8 cellular contexts compared by ENCODE assay signal in genomic region chr18:13003466-13003896, GRCh38. TPM values are rescaled to one million over a fixed set of nuclear protein-coding genes. Genes with fewer than 3 reads are reported as not detected.
A peak's percentile ranks its signal among the peaks of the same experiment; 100 is the strongest.
DNase-seq lines count a peak whose midpoint lies in the region; TF ChIP-seq lines count a peak whose summit lies in the region.

No MANE protein-coding gene starts in this region.

- in situ Hi-C loops in astrocyte of the spinal cord (cut with HindIII; ENCODE audit: low sequenced_read_pairs) = no loop called here

- H3K4me3 ChIP-seq in AG09309 (ENCODE audit: control insufficient read depth, low read depth, low read length) (no peak overlapping the region), astrocyte of the spinal cord (ENCODE audit: low read depth, low read length) (no peak overlapping the region), esophagus squamous epithelium (no peak overlapping the region)

- DNase-seq in AG09309 (ENCODE audit: low read depth) = peak; percentile 39
- peak; percentile 84 for DNase-seq in MV-4-11 (lab: John Stamatoyannopoulos, UW)
- DNase-seq in astrocyte of the spinal cord (ENCODE audit: low read depth, low spot score) = peak; percentile 80
- DNase-seq in kidney tubule cell (ENCODE audit: low spot score) = peak; percentile 82
- no peak for DNase-seq in GOT3 (lab: John Stamatoyannopoulos, UW)
- DNase-seq in NCI-H2107 treated with DMSO at 0.1 percent for 48 hours (lab: John Stamatoyannopoulos, UW; ENCODE audit: unreplicated experiment) = no peak
- no peak for DNase-seq in esophagus squamous epithelium (lab: John Stamatoyannopoulos, UW)

- no peaks in the 10 kb centered on the region for H3K27me3 ChIP-seq in esophagus squamous epithelium

- intact Hi-C loops in esophagus squamous epithelium (cut with DNase I) = no loop called here

- WGBS in esophagus squamous epithelium, 2 donors = 59 to 75% methylated on average over 7 of the region's 7 CpGs

- H3K9me3 ChIP-seq in esophagus squamous epithelium = no peaks in the 10 kb centered on the region

- no peak for TF ChIP-seq POLR2A in esophagus squamous epithelium (IDR thresholded peaks at IDR 0.05)

- peaks cover 0 to 3% (median 0%) of the 10 kb centered on the region in 3 donors for H3K4me1 ChIP-seq in esophagus squamous epithelium

- H3K36me3 ChIP-seq in esophagus squamous epithelium = peaks cover 0 to 70% (median 0%) of the 10 kb centered on the region in 3 donors

- TF ChIP-seq CTCF in AG09309 (IDR thresholded peaks at IDR 0.05; ENCODE audit: control insufficient read depth, insufficient read depth, low read depth, low read length, missing control alignments) (peak; percentile 59), GM12874 (IDR thresholded peaks at IDR 0.05; ENCODE audit: insufficient read depth, low read depth, low read length) (peak; percentile 38), astrocyte of the spinal cord (IDR thresholded peaks at IDR 0.05; ENCODE audit: low read depth, low read length) (peak; percentile 61), esophagus squamous epithelium (IDR thresholded peaks at IDR 0.05) (peak in 3 of 6 experiments; percentile 10 to 38 (median 23))

- H3K27ac ChIP-seq in esophagus squamous epithelium = no peak overlapping the region

RNA-seq across cellular contexts. Expression of gene CEP192, which starts 12.3 kb away (rescaled TPM):
- 10 to 100 TPM in 3 of 4 donors, 1 to 10 TPM in 1; 7.3 to 21.6 (median 13.6) TPM for total RNA-seq in esophagus squamous epithelium

RNA-seq across cellular contexts. Expression of gene SEH1L, which starts 55.7 kb away (rescaled TPM):
- total RNA-seq in esophagus squamous epithelium = 10 to 100 TPM; 21.9 to 55.5 (median 38.9) TPM

Comparison
In these comparisons a context has a peak if more than half of its experiments do, and no peak if none do; other contexts are left out.
1. DNase-seq: peak in AG09309 (single experiment), MV-4-11 (single experiment), astrocyte of the spinal cord (single experiment) and kidney tubule cell (single experiment); none in GOT3 (single experiment), NCI-H2107 treated with DMSO at 0.1 percent for 48 hours (single experiment) and esophagus squamous epithelium (single experiment).